1 cellular context compared by ENCODE assay signal in genomic region chr7:73734619-73735525, GRCh38.
TF ChIP-seq lines count a peak whose summit lies in the region.

No MANE protein-coding gene starts in this region.

TF ChIP-seq in H1, 55 proteins besides CTCF, POLR2A, EP300 and RAD21:
- TF ChIP-seq POLR2AphosphoS5 (IDR thresholded peaks at IDR 0.05; ENCODE audit: low read depth, low read length): peak; percentile 70
- 0 out of 2 replicates have a peak, but pooled peaks have one; percentile 47 for TF ChIP-seq CHD2 (IDR thresholded peaks at IDR 0.05; ENCODE audit: low read length)
- no peak; the same call in 1 of the 2 replicates for TF ChIP-seq TBP (IDR thresholded peaks at IDR 0.05; ENCODE audit: low read depth, low read length)
- no peak for TF ChIP-seq RBBP5 (IDR thresholded peaks at IDR 0.05; ENCODE audit: borderline replicate concordance, low read depth, low read length)
- peak; percentile 69; the same call in 1 of the 2 replicates for TF ChIP-seq MAX (IDR thresholded peaks at IDR 0.05)
- 0 out of 2 replicates have a peak, but pooled peaks have one; percentile 33 for TF ChIP-seq YY1 (IDR thresholded peaks at IDR 0.05; ENCODE audit: low read depth, low read length)
- TF ChIP-seq CBX8 (IDR thresholded peaks at IDR 0.05; ENCODE audit: borderline replicate concordance, low read depth, low read length): no peak
- TF ChIP-seq KDM4A (IDR thresholded peaks at IDR 0.05; ENCODE audit: low read depth, low read length, severe bottlenecking): no peak
- TF ChIP-seq CEBPB (IDR thresholded peaks at IDR 0.05; ENCODE audit: low read depth, low read length): peak; percentile 50; the same call in 1 of the 2 replicates
TF ChIP-seq in H1: peak in this region for 5.
